ENCODE assay signal across 9 cellular contexts in the genomic region with DNA sequence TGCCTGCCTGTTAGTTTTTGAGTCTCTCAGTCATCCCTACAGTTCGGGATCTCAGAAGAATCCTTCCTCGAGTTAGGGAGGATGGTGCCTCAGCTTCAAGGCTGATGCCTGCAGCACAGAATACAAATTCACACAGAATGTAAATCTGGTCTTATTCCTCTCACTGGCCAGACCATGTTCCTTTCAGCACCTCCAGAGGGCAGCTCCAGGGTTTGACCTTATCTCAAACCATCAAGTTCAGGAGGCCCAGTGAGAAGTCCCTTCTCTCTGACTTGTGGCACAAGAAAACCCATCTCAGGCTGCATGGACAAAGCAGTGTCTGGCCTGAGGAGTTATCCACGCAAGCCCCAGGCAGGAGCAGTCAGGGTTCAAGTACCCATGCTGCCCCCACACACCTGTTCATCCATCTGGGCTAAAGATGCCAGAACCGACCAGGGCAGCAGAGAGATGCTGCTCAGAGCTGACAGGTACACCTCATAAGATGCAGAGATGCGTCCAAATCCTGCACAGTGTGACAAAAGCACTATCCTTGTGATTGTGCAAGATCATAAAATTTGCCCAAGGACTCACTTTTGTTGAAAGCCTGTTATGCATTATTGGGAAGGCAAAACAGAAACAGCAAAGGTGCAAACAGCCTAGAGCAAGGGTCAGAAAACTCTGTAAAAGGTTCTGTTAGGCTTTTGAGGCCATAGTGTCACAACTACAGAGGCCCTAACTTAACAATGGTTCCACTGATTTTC. TPM values are rescaled to one million over a fixed set of nuclear protein-coding genes. Genes with fewer than 3 reads are reported as not detected.
A peak's percentile ranks its signal among the peaks of the same experiment; 100 is the strongest.
DNase-seq lines count a peak whose midpoint lies in the region; FAIRE-seq and TF ChIP-seq lines count a peak whose summit lies in the region.
"Had no signal": no experiment of that assay in that cellular context is flagged by ENCODE, and none has a peak within 500 bp of the region (broad histone marks: within the 10 kb centered on the region; RNA-seq: fewer than 3 reads in every experiment).

No MANE protein-coding gene starts in this region.

- H3K9me3 ChIP-seq in uterus: no peaks in the 10 kb centered on the region

- no peak for TF ChIP-seq POLR2A in uterus (IDR thresholded peaks at IDR 0.05)

- TF ChIP-seq CTCF in LNCaP clone FGC (IDR thresholded peaks at IDR 0.05; ENCODE audit: control insufficient read depth, extremely low read depth, insufficient read depth): peak; percentile 36; the same call in 1 of the 2 replicates
- TF ChIP-seq CTCF in bronchial epithelial cell (IDR thresholded peaks at IDR 0.05; ENCODE audit: insufficient read depth, low read length, severe bottlenecking): no peak
- TF ChIP-seq CTCF in retinal pigment epithelial cell (conservative IDR thresholded peaks at IDR 0.05; ENCODE audit: low read depth, low read length): peak; percentile 36
- TF ChIP-seq CTCF in uterus (IDR thresholded peaks at IDR 0.05): peak in 1 of 4 experiments; percentile 4

- no peak overlapping the region for H3K4me3 ChIP-seq in LNCaP clone FGC (ENCODE audit: low read depth, low read length)
- H3K4me3 ChIP-seq in bronchial epithelial cell (ENCODE audit: low read depth, low read length): no peak overlapping the region
- H3K4me3 ChIP-seq in retinal pigment epithelial cell (ENCODE audit: low read length): no peak overlapping the region
- H3K4me3 ChIP-seq in uterus: no peak overlapping the region

- intact Hi-C loops in uterus (cut with DNase I; ENCODE audit: low total_unique reads): loop anchor here (10.0 kb wide), 1 partner anchor 183 kb away; no protein-coding TSS in a partner anchor

- H3K36me3 ChIP-seq in bronchial epithelial cell (ENCODE audit: control insufficient read depth, insufficient read depth, low read length) (peaks cover 3% of the 10 kb centered on the region), uterus (no peaks in the 10 kb centered on the region)

- no peak overlapping the region for H3K27ac ChIP-seq in uterus

- DNase-seq in NCI-H524 (lab: John Stamatoyannopoulos, UW) (peak; percentile 43 to 50), NCI-H524 treated with DMSO at 0.1 percent for 48 hours (lab: John Stamatoyannopoulos, UW) (no peak), LNCaP clone FGC (ENCODE audit: low read depth) (no peak), bronchial epithelial cell (ENCODE audit: low read depth) (no peak), retinal pigment epithelial cell (ENCODE audit: low read depth) (no peak), uterus (no peak), kidney tubule cell (ENCODE audit: low spot score) (no peak)
- DNase-seq in effector CD4-positive, alpha-beta T cell: no peak
- DNase-seq: T-helper 17 cell had no signal

- FAIRE-seq in bronchial epithelial cell (lab: Jason Lieb, UNC): peak; percentile 80

- no peaks in the 10 kb centered on the region for H3K4me1 ChIP-seq in uterus

- no peaks in the 10 kb centered on the region for H3K27me3 ChIP-seq in bronchial epithelial cell (ENCODE audit: control insufficient read depth, insufficient read depth, low read length)
- H3K27me3 ChIP-seq in uterus: no peaks in the 10 kb centered on the region

RNA-seq across cellular contexts. Expression of gene BCAR3, which starts 49.8 kb away (rescaled TPM):
- total RNA-seq in bronchial epithelial cell (26.2 and 69.5 TPM in 2 replicates), uterus (10 to 100 TPM in 3 of 4 donors, 1 to 10 TPM in 1; 8.5 to 56.8 (median 20.2) TPM)

Comparison
In these comparisons a context has a peak if more than half of its experiments do, and no peak if none do; other contexts are left out.
1. DNase-seq: peak in NCI-H524 (2 of 2); none in NCI-H524 treated with DMSO at 0.1 percent for 48 hours (single experiment), LNCaP clone FGC (single experiment), bronchial epithelial cell (single experiment), retinal pigment epithelial cell (single experiment), uterus (0 of 2), effector CD4-positive, alpha-beta T cell (single experiment) and kidney tubule cell (single experiment).